ENCODE assay signal across 30 cellular contexts in the genomic region with DNA sequence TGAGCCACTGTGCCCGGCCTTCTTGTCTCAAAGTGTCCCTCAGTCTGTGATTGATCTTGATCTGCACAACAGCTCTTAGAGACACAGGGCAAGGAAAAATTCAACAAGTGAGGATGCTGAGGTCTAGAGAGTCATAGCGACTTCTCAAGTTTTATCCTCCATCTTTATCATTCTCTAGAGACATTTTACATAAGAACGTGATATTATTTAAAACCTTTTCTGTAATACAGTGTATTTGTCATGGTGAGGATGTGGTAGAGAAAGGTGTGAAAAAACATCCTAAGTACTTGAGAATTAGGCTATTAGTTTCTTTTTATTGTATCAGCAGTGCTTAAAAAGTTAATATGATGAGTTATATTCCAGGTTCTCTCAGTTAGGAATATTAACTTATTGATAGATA. TPM values are rescaled to one million over a fixed set of nuclear protein-coding genes. Genes with fewer than 3 reads are reported as not detected.
DNase-seq lines count a peak whose midpoint lies in the region; ATAC-seq and TF ChIP-seq lines count a peak whose summit lies in the region.
"Had no signal": no experiment of that assay in that cellular context is flagged by ENCODE, and none has a peak within 500 bp of the region (broad histone marks: within the 10 kb centered on the region; RNA-seq: fewer than 3 reads in every experiment).

No MANE protein-coding gene starts in this region.

- H4K20me1 ChIP-seq in MM.1S (ENCODE audit: insufficient read depth, low read length) = no peaks in the 10 kb centered on the region

- H3K4me2 ChIP-seq in MM.1S (ENCODE audit: low read depth, low read length) = no peak overlapping the region
- H3K4me2 ChIP-seq: KMS-11 had no signal

- no peak overlapping the region for H3K4me3 Mint-ChIP-seq in activated T-cell treated with anti-CD3 and anti-CD28 coated beads, Interleukin-2, amount 50 U/mL, for 24 hours
- peak overlapping the region; percentile 11 to 87 (median 70) for H3K4me3 Mint-ChIP-seq in CD8-positive, alpha-beta memory T cell
- H3K4me3 Mint-ChIP-seq in effector memory CD8-positive, alpha-beta T cell = peak overlapping the region; percentile 76 to 89
- no peak overlapping the region for H3K4me3 Mint-ChIP-seq in nephron progenitor cell
- H3K4me3 Mint-ChIP-seq in endothelial cell (ENCODE audit: unreplicated experiment) = no peak overlapping the region
- H3K4me3 Mint-ChIP-seq: HFFc6, IgD-negative memory B cell had no signal

- peak overlapping the region; percentile 26 for H3K27ac ChIP-seq in CD8-positive, alpha-beta memory T cell (ENCODE audit: low read depth, low read length)
- no peak overlapping the region for H3K27ac ChIP-seq in MM.1S (ENCODE audit: low read length)
- H3K27ac ChIP-seq: KMS-11, Peyer's patch, SK-N-MC had no signal

- H3K27me3 ChIP-seq in CD8-positive, alpha-beta memory T cell (ENCODE audit: insufficient read depth, low read length, poor library complexity, severe bottlenecking) = no peaks in the 10 kb centered on the region
- H3K27me3 ChIP-seq in MM.1S (replicated peaks; ENCODE audit: insufficient read depth, low read length) = no peaks in the 10 kb centered on the region
- H3K27me3 ChIP-seq: BE2C, Peyer's patch had no signal

- no peaks in the 10 kb centered on the region for H3K27me3 Mint-ChIP-seq in activated T-cell treated with anti-CD3 and anti-CD28 coated beads, Interleukin-2, amount 50 U/mL, for 24 hours
- no peaks in the 10 kb centered on the region for H3K27me3 Mint-ChIP-seq in CD8-positive, alpha-beta memory T cell
- H3K27me3 Mint-ChIP-seq in effector memory CD8-positive, alpha-beta T cell = no peaks in the 10 kb centered on the region
- H3K27me3 Mint-ChIP-seq in nephron progenitor cell (ENCODE audit: low read depth, poor library complexity) (no peaks in the 10 kb centered on the region), endothelial cell (ENCODE audit: unreplicated experiment) (no peaks in the 10 kb centered on the region)
- H3K27me3 Mint-ChIP-seq: IgD-negative memory B cell had no signal

- ATAC-seq in effector memory CD8-positive, alpha-beta T cell (replicated peaks) = peak; percentile 93

- no peaks in the 10 kb centered on the region for H3K79me2 ChIP-seq in MM.1S (ENCODE audit: low read length)

- H3K36me3 ChIP-seq in CD8-positive, alpha-beta memory T cell (ENCODE audit: insufficient read depth, low read length) = peaks cover 5% of the 10 kb centered on the region
- no peaks in the 10 kb centered on the region for H3K36me3 ChIP-seq in MM.1S (replicated peaks; ENCODE audit: insufficient read depth, low read length)

- peaks cover 13% of the 10 kb centered on the region for H3K4me1 Mint-ChIP-seq in activated T-cell treated with anti-CD3 and anti-CD28 coated beads, Interleukin-2, amount 50 U/mL, for 24 hours (ENCODE audit: low read depth)
- peaks cover 31 to 47% (median 44%) of the 10 kb centered on the region in 3 donors for H3K4me1 Mint-ChIP-seq in CD8-positive, alpha-beta memory T cell
- H3K4me1 Mint-ChIP-seq in effector memory CD8-positive, alpha-beta T cell (ENCODE audit: low read depth in 2 of 2) = peaks cover 18 to 33% of the 10 kb centered on the region in 2 donors
- H3K4me1 Mint-ChIP-seq in nephron progenitor cell (no peaks in the 10 kb centered on the region), endothelial cell (ENCODE audit: unreplicated experiment) (peaks cover 2% of the 10 kb centered on the region)
- H3K4me1 Mint-ChIP-seq: CD14-positive monocyte had no signal

- peak overlapping the region; percentile 6 for H3K27ac Mint-ChIP-seq in activated T-cell treated with anti-CD3 and anti-CD28 coated beads, Interleukin-2, amount 50 U/mL, for 24 hours
- H3K27ac Mint-ChIP-seq in CD8-positive, alpha-beta memory T cell = peak overlapping the region; percentile 88 to 95 (median 94)
- peak overlapping the region; percentile 100 for H3K27ac Mint-ChIP-seq in effector memory CD8-positive, alpha-beta T cell
- peak overlapping the region; percentile 45 for H3K27ac Mint-ChIP-seq in nephron progenitor cell
- H3K27ac Mint-ChIP-seq in endothelial cell (ENCODE audit: unreplicated experiment) = no peak overlapping the region
- H3K27ac Mint-ChIP-seq: HFFc6, IgD-negative memory B cell had no signal

- CTCF ChIA-PET in CD8-positive, alpha-beta memory T cell (lab: Charles Lee) = no interaction called here

- no peak overlapping the region for H3K4me3 ChIP-seq in CD8-positive, alpha-beta memory T cell (ENCODE audit: low read length)
- H3K4me3 ChIP-seq in MM.1S (ENCODE audit: low read length) = no peak overlapping the region
- H3K4me3 ChIP-seq: HAP-1, Peyer's patch, SK-N-MC had no signal

- no peak for DNase-seq in activated T-cell treated with anti-CD3 and anti-CD28 coated beads, Interleukin-2, amount 50 U/mL, for 24 hours
- no peak for DNase-seq in activated T-cell treated with anti-CD3 and anti-CD28 coated beads, Interleukin-2, amount 50 U/mL, for 48 hours
- DNase-seq in CD8-positive, alpha-beta memory T cell = peak in 1 of 5 donors; percentile 28
- peak in 1 of 3 experiments; percentile 22 for DNase-seq in effector memory CD8-positive, alpha-beta T cell
- DNase-seq in nephron progenitor cell = no peak
- no peak for DNase-seq in endothelial cell (ENCODE audit: low spot score)
- no peak for DNase-seq in DMS53 (lab: John Stamatoyannopoulos, UW)
- DNase-seq in MM.1S = no peak
- DNase-seq: 8988T, ACHN, BE2C, COR-L47, GOT3, HFFc6, NCI-H1092 treated with DMSO at 0.1 percent for 48 hours, NCI-H1436, NCI-H187, NCI-H2081 treated with DMSO at 0.1 percent for 48 hours, NCI-H2171, NCI-H226, NCI-H510A, NCI-H69, OCI-M1, Peyer's patch, SHP77 treated with DMSO at 0.1 percent for 48 hours had no signal

- H3F3A ChIP-seq in MM.1S (ENCODE audit: insufficient read depth, low read length) = no peaks in the 10 kb centered on the region

- no peaks in the 10 kb centered on the region for H3K9me2 ChIP-seq in MM.1S (replicated peaks; ENCODE audit: insufficient read depth, low read length)

- POLR2A ChIA-PET in CD8-positive, alpha-beta memory T cell (lab: Charles Lee) = no interaction called here

- H3K9ac ChIP-seq in MM.1S (ENCODE audit: low read length) = no peak overlapping the region
- H3K9ac ChIP-seq: KMS-11 had no signal

- TF ChIP-seq CTCF in nephron progenitor cell (IDR thresholded peaks at IDR 0.05) = no peak
- TF ChIP-seq CTCF in endothelial cell (IDR thresholded peaks at IDR 0.05; ENCODE audit: unreplicated experiment) = no peak
- no peak for TF ChIP-seq CTCF in MM.1S (IDR thresholded peaks at IDR 0.05; ENCODE audit: low read length)

- H3K9me3 ChIP-seq in CD8-positive, alpha-beta memory T cell (ENCODE audit: low read length) = no peaks in the 10 kb centered on the region
- no peaks in the 10 kb centered on the region for H3K9me3 ChIP-seq in MM.1S (replicated peaks; ENCODE audit: insufficient read depth, low read length)
- H3K9me3 ChIP-seq: BE2C, HAP-1, Peyer's patch had no signal

- H3K4me1 ChIP-seq in CD8-positive, alpha-beta memory T cell (ENCODE audit: insufficient read depth, low read length) = peaks cover 12% of the 10 kb centered on the region
- H3K4me1 ChIP-seq in MM.1S (ENCODE audit: low read length) = no peaks in the 10 kb centered on the region
- H3K4me1 ChIP-seq: BE2C, HAP-1 had no signal

- H2AFZ ChIP-seq in MM.1S (ENCODE audit: low read length) = no peak overlapping the region

- H3K36me3 Mint-ChIP-seq in activated T-cell treated with anti-CD3 and anti-CD28 coated beads, Interleukin-2, amount 50 U/mL, for 24 hours (ENCODE audit: low read depth) = peaks cover 66% of the 10 kb centered on the region
- H3K36me3 Mint-ChIP-seq in CD8-positive, alpha-beta memory T cell = peaks cover 4 to 55% (median 16%) of the 10 kb centered on the region in 3 donors
- peaks cover 16% of the 10 kb centered on the region for H3K36me3 Mint-ChIP-seq in effector memory CD8-positive, alpha-beta T cell (ENCODE audit: insufficient read depth)
- H3K36me3 Mint-ChIP-seq in nephron progenitor cell (ENCODE audit: low read depth) = peaks cover 78% of the 10 kb centered on the region
- H3K36me3 Mint-ChIP-seq in endothelial cell (ENCODE audit: low read depth, unreplicated experiment) = peaks cover 22% of the 10 kb centered on the region

- H3K9me3 Mint-ChIP-seq in activated T-cell treated with anti-CD3 and anti-CD28 coated beads, Interleukin-2, amount 50 U/mL, for 24 hours = no peaks in the 10 kb centered on the region
- no peaks in the 10 kb centered on the region for H3K9me3 Mint-ChIP-seq in CD8-positive, alpha-beta memory T cell
- no peaks in the 10 kb centered on the region for H3K9me3 Mint-ChIP-seq in effector memory CD8-positive, alpha-beta T cell
- H3K9me3 Mint-ChIP-seq in nephron progenitor cell (peaks cover 20% of the 10 kb centered on the region), endothelial cell (ENCODE audit: unreplicated experiment) (no peaks in the 10 kb centered on the region)
- H3K9me3 Mint-ChIP-seq: HFFc6, IgD-negative memory B cell had no signal

RNA-seq across cellular contexts. Expression of a gene that starts 50.2 kb away (rescaled TPM):
- 10 to 100 TPM; 28.2 to 28.8 TPM for total RNA-seq in CD8-positive, alpha-beta memory T cell
- 24.5 TPM for polyA plus RNA-seq in CD8-positive, alpha-beta memory T cell
- 20.2 TPM for total RNA-seq in endothelial cell (ENCODE audit: unreplicated experiment)

Comparison
In these comparisons a context has a peak if more than half of its experiments do, and no peak if none do; other contexts are left out.
1. H3K4me3 Mint-ChIP-seq: peak in CD8-positive, alpha-beta memory T cell (7 of 7) and effector memory CD8-positive, alpha-beta T cell (2 of 2); none in activated T-cell treated with anti-CD3 and anti-CD28 coated beads, Interleukin-2, amount 50 U/mL, for 24 hours (single experiment), nephron progenitor cell (single experiment) and endothelial cell (single experiment).